ENCODE assay signal across 14 cellular contexts in genomic region chr7:101970047-101970585, GRCh38.
"Had no signal": no experiment of that assay in that cellular context is flagged by ENCODE, and none has a peak within 500 bp of the region (broad histone marks: within the 10 kb centered on the region; RNA-seq: fewer than 3 reads in every experiment).

No MANE protein-coding gene starts in this region.

- H3K4me1 Mint-ChIP-seq: activated CD4-positive, alpha-beta memory T cell treated with anti-CD3 and anti-CD28 coated beads, Interleukin-2, amount 10 ng/mL, durations not matched to agents 7 days and 5 days; activated CD4-positive, alpha-beta T cell treated with anti-CD3 and anti-CD28 coated beads for 36 hours had no signal

- H3K27me3 ChIP-seq: ascending aorta, dorsolateral prefrontal cortex, esophagus squamous epithelium, transverse colon had no signal

- H3K9me3 Mint-ChIP-seq: activated CD4-positive, alpha-beta memory T cell treated with anti-CD3 and anti-CD28 coated beads, Interleukin-2, amount 10 ng/mL, durations not matched to agents 7 days and 5 days; nephron; T-helper 2 cell treated with Interferon-gamma antibody and Interleukin-4, amounts not matched to agents 5 μg/mL and 100 μg/mL, for 36 hours had no signal

- H3K27me3 Mint-ChIP-seq: activated CD4-positive, alpha-beta memory T cell treated with anti-CD3 and anti-CD28 coated beads, Interleukin-2, amount 10 ng/mL, durations not matched to agents 7 days and 5 days; activated CD4-positive, alpha-beta T cell treated with anti-CD3 and anti-CD28 coated beads for 36 hours had no signal

- H3K4me3 Mint-ChIP-seq: activated CD4-positive, alpha-beta memory T cell treated with anti-CD3 and anti-CD28 coated beads, Interleukin-2, amount 10 ng/mL, durations not matched to agents 7 days and 5 days; activated CD4-positive, alpha-beta T cell treated with anti-CD3 and anti-CD28 coated beads for 36 hours; nephron; T-helper 2 cell treated with Interferon-gamma antibody and Interleukin-4, amounts not matched to agents 5 μg/mL and 100 μg/mL, for 36 hours had no signal

- H3K9me3 ChIP-seq: ascending aorta, esophagus squamous epithelium, transverse colon had no signal

- DNase-seq: activated CD4-positive, alpha-beta memory T cell treated with anti-CD3 and anti-CD28 coated beads, Interleukin-2, amount 10 ng/mL, durations not matched to agents 7 days and 5 days; activated CD4-positive, alpha-beta T cell treated with anti-CD3 and anti-CD28 coated beads for 36 hours; activated gamma-delta T cell treated with Interleukin-2 at 50 U/mL for 16 hours; activated T-cell treated with anti-CD3 and anti-CD28 coated beads, Interleukin-2, amount 50 U/mL, for 48 hours; dorsolateral prefrontal cortex; esophagus squamous epithelium; foreskin fibroblast; left colon; transverse colon had no signal

- ATAC-seq: activated CD4-positive, alpha-beta T cell treated with anti-CD3 and anti-CD28 coated beads for 36 hours; left colon had no signal

- H3K27ac ChIP-seq: ascending aorta, dorsolateral prefrontal cortex, esophagus squamous epithelium, skin epidermis, transverse colon had no signal

- H3K27ac Mint-ChIP-seq: activated CD4-positive, alpha-beta memory T cell treated with anti-CD3 and anti-CD28 coated beads, Interleukin-2, amount 10 ng/mL, durations not matched to agents 7 days and 5 days; activated CD4-positive, alpha-beta T cell treated with anti-CD3 and anti-CD28 coated beads for 36 hours; T-helper 2 cell treated with Interferon-gamma antibody and Interleukin-4, amounts not matched to agents 5 μg/mL and 100 μg/mL, for 36 hours had no signal

- H3K4me1 ChIP-seq: ascending aorta had no signal

- H3K4me3 ChIP-seq: ascending aorta, dorsolateral prefrontal cortex, esophagus squamous epithelium, lung, skin epidermis, transverse colon had no signal

- H3K36me3 ChIP-seq: ascending aorta, esophagus squamous epithelium, transverse colon had no signal
